Comparison of ENCODE assay signal across 8 cellular contexts in genomic region chr1:38013027-38013588, GRCh38. TPM values are rescaled to one million over a fixed set of nuclear protein-coding genes. Genes with fewer than 3 reads are reported as not detected.
A peak's percentile ranks its signal among the peaks of the same experiment; 100 is the strongest.
DNase-seq lines count a peak whose midpoint lies in the region; TF ChIP-seq lines count a peak whose summit lies in the region.

No MANE protein-coding gene starts in this region.

- DNase-seq in NCI-H2196 (lab: John Stamatoyannopoulos, UW; ENCODE audit: unreplicated experiment) (peak; percentile 35), NCI-H2196 treated with DMSO at 0.1 percent for 48 hours (lab: John Stamatoyannopoulos, UW; ENCODE audit: unreplicated experiment) (no peak), astrocyte of the cerebellum (ENCODE audit: low read depth) (no peak), kidney tubule cell (ENCODE audit: low spot score) (peak; percentile 50), posterior cingulate gyrus (no peak)
- DNase-seq in Jurkat, Clone E6-1 (ENCODE audit: low read depth, low spot score), result no peak
- no peak for DNase-seq in activated CD4-positive, CD25-positive, alpha-beta regulatory T cell treated with anti-CD3 and anti-CD28 coated beads, Interleukin-2, amount 50 U/mL, for 72 hours

- no peak for TF ChIP-seq CTCF in astrocyte of the cerebellum (IDR thresholded peaks at IDR 0.05; ENCODE audit: low read depth, low read length, missing control alignments)

- peak overlapping the region; percentile 79 for H3K27ac ChIP-seq in temporal lobe (ENCODE audit: low read depth, low read length)

- in situ Hi-C loops in astrocyte of the cerebellum (cut with HindIII; ENCODE audit: low sequenced_read_pairs), result no loop called here

- peak overlapping the region; percentile 80 for H3K4me3 ChIP-seq in Jurkat, Clone E6-1 (ENCODE audit: low read length)
- peak overlapping the region; percentile 79 for H3K4me3 ChIP-seq in astrocyte of the cerebellum (ENCODE audit: low read depth, low read length)

- intact Hi-C loops in posterior cingulate gyrus (cut with DNase I), result loop anchor here (2.0 kb wide), 1 partner anchor 66 kb away; the partner anchor contains the start of gene INPP5B

RNA-seq across cellular contexts. Expression of gene UTP11, which starts 0.6 kb away (rescaled TPM):
- 112 TPM for polyA plus RNA-seq in Jurkat, Clone E6-1 (2012; ENCODE audit: insufficient read depth, insufficient read length)
- total RNA-seq in temporal lobe, result 28.5 TPM

RNA-seq across cellular contexts. Expression of gene FHL3, which starts 7.8 kb away (rescaled TPM):
- polyA plus RNA-seq in Jurkat, Clone E6-1 (2012; ENCODE audit: insufficient read depth, insufficient read length), result 12.6 TPM
- 5.2 TPM for total RNA-seq in temporal lobe

RNA-seq across cellular contexts. Expression of gene SF3A3, which starts 23.3 kb away (rescaled TPM):
- 255 TPM for polyA plus RNA-seq in Jurkat, Clone E6-1 (2012; ENCODE audit: insufficient read depth, insufficient read length)
- total RNA-seq in temporal lobe, result 80.6 TPM

RNA-seq across cellular contexts. Expression of gene POU3F1, which starts 33.5 kb away (rescaled TPM):
- polyA plus RNA-seq in Jurkat, Clone E6-1 (2012; ENCODE audit: insufficient read depth, insufficient read length), result not detected
- total RNA-seq in temporal lobe, result 6.1 TPM

Comparison
In these comparisons a context has a peak if more than half of its experiments do, and no peak if none do; other contexts are left out.
1. DNase-seq: peak in NCI-H2196 (single experiment) and kidney tubule cell (single experiment); none in NCI-H2196 treated with DMSO at 0.1 percent for 48 hours (single experiment), Jurkat, Clone E6-1 (single experiment), astrocyte of the cerebellum (single experiment), activated CD4-positive, CD25-positive, alpha-beta regulatory T cell treated with anti-CD3 and anti-CD28 coated beads, Interleukin-2, amount 50 U/mL, for 72 hours (single experiment) and posterior cingulate gyrus (0 of 10).